2 cellular contexts compared by ENCODE assay signal in the genomic region with DNA sequence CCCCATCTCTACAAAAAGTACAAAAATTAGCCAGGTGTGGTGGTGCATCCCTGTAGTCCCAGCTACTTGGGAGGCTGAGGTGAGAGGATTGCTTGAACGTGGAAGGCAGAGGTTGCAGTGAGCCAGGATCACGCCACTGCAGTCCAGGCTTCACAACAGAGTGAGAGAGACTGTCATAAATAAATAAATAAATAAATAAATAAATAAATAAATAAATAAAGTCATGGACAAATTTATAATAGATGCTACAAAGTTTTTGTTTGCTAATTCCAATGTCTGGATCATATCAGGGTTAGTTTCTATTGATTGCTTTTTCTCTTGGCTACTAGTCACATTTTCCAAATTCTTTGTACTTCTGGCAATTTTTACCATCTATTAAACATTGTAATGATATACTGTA.
DNase-seq lines count a peak whose midpoint lies in the region; ATAC-seq, FAIRE-seq and TF ChIP-seq lines count a peak whose summit lies in the region.
"Not testable (repeated sequence)": the region's sequence is repeated elsewhere in the genome, so short reads cannot be mapped to it uniquely, and the experiment has no call there.

No MANE protein-coding gene starts in this region.

- not testable (repeated sequence) for DNase-seq in A549 (ENCODE audit: low read depth in 1 of 2, low spot score in 1 of 2)

- CTCF ChIA-PET in A549 (lab: Yijun Ruan, JAX); HEK293 (lab: Yijun Ruan, JAX): not testable (repeated sequence)

- not testable (repeated sequence) for H3K9me3 ChIP-seq in A549; HEK293 (ENCODE audit: control insufficient read depth, insufficient read depth, low read depth, low read length)

- TF ChIP-seq CTCF in A549 (IDR thresholded peaks at IDR 0.05); HEK293 (tag by site-specific recombination; IDR thresholded peaks at IDR 0.05): not testable (repeated sequence)

- H3K4me3 ChIP-seq in A549; HEK293 (ENCODE audit: low read depth, low read length): not testable (repeated sequence)

- not testable (repeated sequence) for H3K4me1 ChIP-seq in A549; HEK293 (ENCODE audit: control insufficient read depth, insufficient read depth, low read length)

- not testable (repeated sequence) for ATAC-seq in A549

- not testable (repeated sequence) for TF ChIP-seq POLR2A in A549 (IDR thresholded peaks at IDR 0.05; ENCODE audit: low read length)

- 92% methylated on average over 2 of the region's 2 CpGs for WGBS in A549 (ENCODE audit: missing lambda C conversion rate)

- POLR2A ChIA-PET in A549 (lab: Yijun Ruan, JAX): not testable (repeated sequence)
- POLR2A ChIA-PET in HEK293 (lab: Yijun Ruan, JAX): interaction anchor here (0.6 kb wide), 1 partner anchor 381 kb away, joined by 3 read pairs; no protein-coding TSS in a partner anchor

- TF ChIP-seq EP300 in A549 (IDR thresholded peaks at IDR 0.05): not testable (repeated sequence)

- not testable (repeated sequence) for TF ChIP-seq RAD21 in A549 (conservative IDR thresholded peaks at IDR 0.05 in 1 of 2, IDR thresholded peaks at IDR 0.05 in 1 of 2)

- peaks cover 21 to 34% of the 10 kb centered on the region in 2 experiments for H3K36me3 ChIP-seq in HEK293 (ENCODE audit: control insufficient read depth in 2 of 2, insufficient read depth in 1 of 2, low read length in 2 of 2)

- not testable (repeated sequence) for FAIRE-seq in A549 (lab: Jason Lieb, UNC)

- H3K4me2 ChIP-seq in A549: not testable (repeated sequence)

- not testable (repeated sequence) for H3K27ac ChIP-seq in A549; HEK293 (ENCODE audit: extremely low read depth, low read depth, low read length)

TF ChIP-seq in A549, 52 proteins besides CTCF, POLR2A, EP300 and RAD21:
- peak; percentile 95 for TF ChIP-seq ZC3H11A (IDR thresholded peaks at IDR 0.05)

TF ChIP-seq in HEK293, 187 proteins besides CTCF, POLR2A, EP300 and RAD21 (continues in another document):
- TF ChIP-seq ZXDB (tag by site-specific recombination; IDR thresholded peaks at IDR 0.05) (peak; percentile 36; the same call in 1 of the 2 replicates), ZNF19 (tag by site-specific recombination; IDR thresholded peaks at IDR 0.05; ENCODE audit: low read depth) (0 out of 2 replicates have a peak, but pooled peaks have one; percentile 41), ZNF555 (tag by site-specific recombination; conservative IDR thresholded peaks at IDR 0.05) (peak; percentile 64), ZNF266 (tag by site-specific recombination; IDR thresholded peaks at IDR 0.05; ENCODE audit: low read depth) (peak; percentile 71; the same call in 1 of the 2 replicates), ZNF140 (tag by site-specific recombination; IDR thresholded peaks at IDR 0.05) (peak; percentile 75), ZNF654 (tag by site-specific recombination; IDR thresholded peaks at IDR 0.05; ENCODE audit: low read depth) (peak; percentile 28), ZNF623 (tag by site-specific recombination; IDR thresholded peaks at IDR 0.05) (peak; percentile 57; the same call in 1 of the 2 replicates), ZBTB8A (tag by site-specific recombination; IDR thresholded peaks at IDR 0.05) (peak; percentile 48; the same call in 1 of the 2 replicates), ZNF791 (tag by site-specific recombination; IDR thresholded peaks at IDR 0.05) (0 out of 2 replicates have a peak, but pooled peaks have one; percentile 17), ZNF433 (tag by site-specific recombination; IDR thresholded peaks at IDR 0.05; ENCODE audit: low read depth) (peak; percentile 62; the same call in 1 of the 2 replicates), ZNF354C (tag by site-specific recombination; IDR thresholded peaks at IDR 0.05; ENCODE audit: borderline replicate concordance, low read depth) (0 out of 2 replicates have a peak, but pooled peaks have one; percentile 22), ZNF501 (tag by site-specific recombination; IDR thresholded peaks at IDR 0.05) (0 out of 2 replicates have a peak, but pooled peaks have one; percentile 29), ZNF404 (tag by site-specific recombination; IDR thresholded peaks at IDR 0.05) (0 out of 2 replicates have a peak, but pooled peaks have one; percentile 67), ZNF426 (tag by site-specific recombination; IDR thresholded peaks at IDR 0.05) (peak; percentile 80), ZNF664 (tag by site-specific recombination; IDR thresholded peaks at IDR 0.05) (0 out of 2 replicates have a peak, but pooled peaks have one; percentile 28)
- TF ChIP-seq, protein P1, sequence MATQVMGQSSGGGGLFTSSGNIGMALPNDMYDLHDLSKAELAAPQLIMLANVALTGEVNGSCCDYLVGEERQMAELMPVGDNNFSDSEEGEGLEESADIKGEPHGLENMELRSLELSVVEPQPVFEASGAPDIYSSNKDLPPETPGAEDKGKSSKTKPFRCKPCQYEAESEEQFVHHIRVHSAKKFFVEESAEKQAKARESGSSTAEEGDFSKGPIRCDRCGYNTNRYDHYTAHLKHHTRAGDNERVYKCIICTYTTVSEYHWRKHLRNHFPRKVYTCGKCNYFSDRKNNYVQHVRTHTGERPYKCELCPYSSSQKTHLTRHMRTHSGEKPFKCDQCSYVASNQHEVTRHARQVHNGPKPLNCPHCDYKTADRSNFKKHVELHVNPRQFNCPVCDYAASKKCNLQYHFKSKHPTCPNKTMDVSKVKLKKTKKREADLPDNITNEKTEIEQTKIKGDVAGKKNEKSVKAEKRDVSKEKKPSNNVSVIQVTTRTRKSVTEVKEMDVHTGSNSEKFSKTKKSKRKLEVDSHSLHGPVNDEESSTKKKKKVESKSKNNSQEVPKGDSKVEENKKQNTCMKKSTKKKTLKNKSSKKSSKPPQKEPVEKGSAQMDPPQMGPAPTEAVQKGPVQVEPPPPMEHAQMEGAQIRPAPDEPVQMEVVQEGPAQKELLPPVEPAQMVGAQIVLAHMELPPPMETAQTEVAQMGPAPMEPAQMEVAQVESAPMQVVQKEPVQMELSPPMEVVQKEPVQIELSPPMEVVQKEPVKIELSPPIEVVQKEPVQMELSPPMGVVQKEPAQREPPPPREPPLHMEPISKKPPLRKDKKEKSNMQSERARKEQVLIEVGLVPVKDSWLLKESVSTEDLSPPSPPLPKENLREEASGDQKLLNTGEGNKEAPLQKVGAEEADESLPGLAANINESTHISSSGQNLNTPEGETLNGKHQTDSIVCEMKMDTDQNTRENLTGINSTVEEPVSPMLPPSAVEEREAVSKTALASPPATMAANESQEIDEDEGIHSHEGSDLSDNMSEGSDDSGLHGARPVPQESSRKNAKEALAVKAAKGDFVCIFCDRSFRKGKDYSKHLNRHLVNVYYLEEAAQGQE (tag by site-specific recombination; IDR thresholded peaks at IDR 0.05): peak; percentile 55; the same call in 1 of the 2 replicates
- TF ChIP-seq, protein P2, sequence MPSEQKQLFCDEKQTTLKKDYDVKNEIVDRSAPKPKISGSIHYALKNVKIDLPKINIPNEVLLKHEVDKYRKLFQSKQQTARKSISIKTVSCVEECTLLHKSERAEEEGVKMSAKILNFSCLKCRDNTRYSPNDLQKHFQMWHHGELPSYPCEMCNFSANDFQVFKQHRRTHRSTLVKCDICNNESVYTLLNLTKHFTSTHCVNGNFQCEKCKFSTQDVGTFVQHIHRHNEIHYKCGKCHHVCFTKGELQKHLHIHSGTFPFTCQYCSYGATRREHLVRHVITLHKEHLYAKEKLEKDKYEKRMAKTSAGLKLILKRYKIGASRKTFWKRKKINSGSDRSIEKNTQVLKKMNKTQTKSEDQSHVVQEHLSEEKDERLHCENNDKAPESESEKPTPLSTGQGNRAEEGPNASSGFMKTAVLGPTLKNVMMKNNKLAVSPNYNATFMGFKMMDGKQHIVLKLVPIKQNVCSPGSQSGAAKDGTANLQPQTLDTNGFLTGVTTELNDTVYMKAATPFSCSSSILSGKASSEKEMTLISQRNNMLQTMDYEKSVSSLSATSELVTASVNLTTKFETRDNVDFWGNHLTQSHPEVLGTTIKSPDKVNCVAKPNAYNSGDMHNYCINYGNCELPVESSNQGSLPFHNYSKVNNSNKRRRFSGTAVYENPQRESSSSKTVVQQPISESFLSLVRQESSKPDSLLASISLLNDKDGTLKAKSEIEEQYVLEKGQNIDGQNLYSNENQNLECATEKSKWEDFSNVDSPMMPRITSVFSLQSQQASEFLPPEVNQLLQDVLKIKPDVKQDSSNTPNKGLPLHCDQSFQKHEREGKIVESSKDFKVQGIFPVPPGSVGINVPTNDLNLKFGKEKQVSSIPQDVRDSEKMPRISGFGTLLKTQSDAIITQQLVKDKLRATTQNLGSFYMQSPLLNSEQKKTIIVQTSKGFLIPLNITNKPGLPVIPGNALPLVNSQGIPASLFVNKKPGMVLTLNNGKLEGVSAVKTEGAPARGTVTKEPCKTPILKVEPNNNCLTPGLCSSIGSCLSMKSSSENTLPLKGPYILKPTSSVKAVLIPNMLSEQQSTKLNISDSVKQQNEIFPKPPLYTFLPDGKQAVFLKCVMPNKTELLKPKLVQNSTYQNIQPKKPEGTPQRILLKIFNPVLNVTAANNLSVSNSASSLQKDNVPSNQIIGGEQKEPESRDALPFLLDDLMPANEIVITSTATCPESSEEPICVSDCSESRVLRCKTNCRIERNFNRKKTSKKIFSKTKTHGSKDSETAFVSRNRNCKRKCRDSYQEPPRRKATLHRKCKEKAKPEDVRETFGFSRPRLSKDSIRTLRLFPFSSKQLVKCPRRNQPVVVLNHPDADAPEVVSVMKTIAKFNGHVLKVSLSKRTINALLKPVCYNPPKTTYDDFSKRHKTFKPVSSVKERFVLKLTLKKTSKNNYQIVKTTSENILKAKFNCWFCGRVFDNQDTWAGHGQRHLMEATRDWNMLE (tag by site-specific recombination; conservative IDR thresholded peaks at IDR 0.05; ENCODE audit: low read depth): peak; percentile 81
